ENCODE assay signal across 30 cellular contexts in genomic region chr11:68929135-68929534, GRCh38. TPM values are rescaled to one million over a fixed set of nuclear protein-coding genes. Genes with fewer than 3 reads are reported as not detected.
"Had no signal": no experiment of that assay in that cellular context is flagged by ENCODE, and none has a peak within 500 bp of the region (broad histone marks: within the 10 kb centered on the region; RNA-seq: fewer than 3 reads in every experiment).

No MANE protein-coding gene starts in this region.

- H3K4me1 Mint-ChIP-seq: activated CD4-positive, alpha-beta T cell treated with anti-CD3 and anti-CD28 coated beads, Interleukin-2, amount 10 ng/mL, durations not matched to agents 7 days and 5 days; activated naive CD4-positive, alpha-beta T cell treated with anti-CD3 and anti-CD28 coated beads, Interleukin-2, amount 10 ng/mL, durations not matched to agents 7 days and 5 days; stimulated activated effector memory CD8-positive, alpha-beta T cell treated with anti-CD3 and anti-CD28 coated beads, Interleukin-12 subunit alpha, Interleukin-12 subunit beta, amount 100 ng/mL, for 72 hours; T-cell had no signal

- ATAC-seq: activated CD4-positive, CD25-positive, alpha-beta regulatory T cell treated with anti-CD3 and anti-CD28 coated beads, Interleukin-2, amount 50 U/mL, for 24 hours; activated CD8-positive, alpha-beta memory T cell treated with anti-CD3 and anti-CD28 coated beads, Interleukin-2, amount 10 ng/mL, durations not matched to agents 7 days and 5 days; activated CD8-positive, alpha-beta T cell treated with anti-CD3 and anti-CD28 coated beads for 36 hours; left colon; mucosa of descending colon; stimulated activated effector memory CD8-positive, alpha-beta T cell treated with anti-CD3 and anti-CD28 coated beads, Interleukin-12 subunit alpha, Interleukin-12 subunit beta, amount 100 ng/mL, for 72 hours; T-cell had no signal

- H3K4me1 ChIP-seq: foreskin keratinocyte, vagina had no signal

- H3K27me3 Mint-ChIP-seq: activated CD4-positive, alpha-beta T cell treated with anti-CD3 and anti-CD28 coated beads, Interleukin-2, amount 10 ng/mL, durations not matched to agents 7 days and 5 days; activated CD8-positive, alpha-beta memory T cell treated with anti-CD3 and anti-CD28 coated beads, Interleukin-2, amount 10 ng/mL, durations not matched to agents 7 days and 5 days; activated CD8-positive, alpha-beta T cell treated with anti-CD3 and anti-CD28 coated beads for 36 hours; activated naive CD4-positive, alpha-beta T cell treated with anti-CD3 and anti-CD28 coated beads, Interleukin-2, amount 10 ng/mL, durations not matched to agents 7 days and 5 days; naive B cell; T-cell; type B pancreatic cell had no signal

- H3K27ac ChIP-seq: foreskin keratinocyte, lower lobe of right lung, prostate gland, vagina, VCaP had no signal

- H3K27ac Mint-ChIP-seq: activated CD8-positive, alpha-beta memory T cell treated with anti-CD3 and anti-CD28 coated beads, Interleukin-2, amount 10 ng/mL, durations not matched to agents 7 days and 5 days; activated CD8-positive, alpha-beta T cell treated with anti-CD3 and anti-CD28 coated beads for 36 hours; activated naive CD4-positive, alpha-beta T cell treated with anti-CD3 and anti-CD28 coated beads, Interleukin-2, amount 10 ng/mL, durations not matched to agents 7 days and 5 days; stimulated activated effector memory CD8-positive, alpha-beta T cell treated with anti-CD3 and anti-CD28 coated beads, Interleukin-12 subunit alpha, Interleukin-12 subunit beta, amount 100 ng/mL, for 72 hours; T-cell; T-helper 2 cell treated with Interferon-gamma antibody and Interleukin-4, amounts not matched to agents 5 μg/mL and 100 μg/mL, for 36 hours; type B pancreatic cell had no signal

- H3K9me3 ChIP-seq: prostate gland, testis had no signal

- FAIRE-seq: endometrium, islet of Langerhans had no signal

- H3K4me3 Mint-ChIP-seq: activated CD4-positive, alpha-beta T cell treated with anti-CD3 and anti-CD28 coated beads, Interleukin-2, amount 10 ng/mL, durations not matched to agents 7 days and 5 days; activated CD8-positive, alpha-beta memory T cell treated with anti-CD3 and anti-CD28 coated beads, Interleukin-2, amount 10 ng/mL, durations not matched to agents 7 days and 5 days; activated CD8-positive, alpha-beta T cell treated with anti-CD3 and anti-CD28 coated beads for 36 hours; activated naive CD4-positive, alpha-beta T cell treated with anti-CD3 and anti-CD28 coated beads, Interleukin-2, amount 10 ng/mL, durations not matched to agents 7 days and 5 days; naive B cell; stimulated activated effector memory CD8-positive, alpha-beta T cell treated with anti-CD3 and anti-CD28 coated beads, Interleukin-12 subunit alpha, Interleukin-12 subunit beta, amount 100 ng/mL, for 72 hours; T-cell; T-helper 2 cell treated with Interferon-gamma antibody and Interleukin-4, amounts not matched to agents 5 μg/mL and 100 μg/mL, for 36 hours; type B pancreatic cell had no signal

- DNase-seq: activated CD4-positive, alpha-beta T cell treated with anti-CD3 and anti-CD28 coated beads, Interleukin-2, amount 10 ng/mL, durations not matched to agents 7 days and 5 days; activated CD8-positive, alpha-beta memory T cell treated with anti-CD3 and anti-CD28 coated beads, Interleukin-2, amount 10 ng/mL, durations not matched to agents 7 days and 5 days; activated CD8-positive, alpha-beta T cell treated with anti-CD3 and anti-CD28 coated beads for 36 hours; activated effector memory CD4-positive, alpha-beta T cell treated with anti-CD3 and anti-CD28 coated beads, Interleukin-2, amount 50 U/mL, for 16 hours; activated naive CD4-positive, alpha-beta T cell treated with anti-CD3 and anti-CD28 coated beads, Interleukin-2, amount 10 ng/mL, durations not matched to agents 7 days and 5 days; activated T-cell treated with anti-CD3 and anti-CD28 coated beads for 4 hours; effector CD4-positive, alpha-beta T cell; foreskin keratinocyte; left colon; lower lobe of right lung; mesendoderm; mucosa of descending colon; naive B cell; stimulated activated CD4-positive, alpha-beta T cell treated with anti-CD3 and anti-CD28 coated beads, Interleukin-2, amount 100 ng/mL, for 24 hours; T-cell; testis had no signal

- H3K27me3 ChIP-seq: foreskin keratinocyte, testis, vagina had no signal

- H3K4me3 ChIP-seq: lower lobe of right lung, mucosa of descending colon, prostate gland, testis, vagina had no signal

RNA-seq across cellular contexts. Expression of gene MRGPRD, which starts 51.7 kb away (rescaled TPM):
- total RNA-seq: activated CD4-positive, alpha-beta T cell treated with anti-CD3 and anti-CD28 coated beads, Interleukin-2, amount 10 ng/mL, durations not matched to agents 7 days and 5 days; activated CD8-positive, alpha-beta memory T cell treated with anti-CD3 and anti-CD28 coated beads, Interleukin-2, amount 10 ng/mL, durations not matched to agents 7 days and 5 days; activated CD8-positive, alpha-beta T cell treated with anti-CD3 and anti-CD28 coated beads for 36 hours; cerebellum; epithelial cell of proximal tubule; foreskin keratinocyte; left colon; lower lobe of right lung; osteocyte; prostate gland; right cardiac atrium; skeletal muscle tissue; T-cell; testis; vagina had no signal
- polyA plus RNA-seq: foreskin keratinocyte, right cardiac atrium had no signal
